9 cellular contexts compared by ENCODE assay signal in genomic region chr12:128387811-128388422, GRCh38.
DNase-seq lines count a peak whose midpoint lies in the region; ATAC-seq and TF ChIP-seq lines count a peak whose summit lies in the region.
"Had no signal": no experiment of that assay in that cellular context is flagged by ENCODE, and none has a peak within 500 bp of the region (broad histone marks: within the 10 kb centered on the region; RNA-seq: fewer than 3 reads in every experiment).

No MANE protein-coding gene starts in this region.

- H3K27ac Mint-ChIP-seq in mesothelial cell of epicardium = no peak overlapping the region

- H3K36me3 Mint-ChIP-seq in mesothelial cell of epicardium = no peaks in the 10 kb centered on the region

- peaks cover 27% of the 10 kb centered on the region for H3K27me3 Mint-ChIP-seq in mesothelial cell of epicardium (ENCODE audit: low read depth)

- H3K4me1 Mint-ChIP-seq in mesothelial cell of epicardium = peaks cover 3% of the 10 kb centered on the region

- no peak for TF ChIP-seq POLR2A in NB4 (IDR thresholded peaks at IDR 0.05; ENCODE audit: extremely low read depth, insufficient read length)

- H3K4me3 Mint-ChIP-seq in mesothelial cell of epicardium = no peak overlapping the region

- DNase-seq in D341Med (ENCODE audit: low spot score) = peak; percentile 76
- peak; percentile 56 for DNase-seq in NB4 (ENCODE audit: low read depth)
- DNase-seq in cardiac fibroblast (ENCODE audit: low read depth in 2 of 2) = peak; percentile 1 to 12
- peak; percentile 33 to 57 for DNase-seq in mesothelial cell of epicardium (ENCODE audit: low spot score in 2 of 2, unreplicated experiment in 2 of 2)
- no peak for DNase-seq in HCEC 1CT
- no peak for DNase-seq in cortex of kidney (lab: John Stamatoyannopoulos, UW)

- TF ChIP-seq CTCF in NB4 (IDR thresholded peaks at IDR 0.05; ENCODE audit: low read depth, low read length) (peak; percentile 91), cardiac fibroblast (IDR thresholded peaks at IDR 0.05; ENCODE audit: low read depth, low read length) (peak; percentile 29), mesothelial cell of epicardium (IDR thresholded peaks at IDR 0.05; ENCODE audit: unreplicated experiment) (peak; percentile 66)

- H3K4me3 ChIP-seq in NB4 (ENCODE audit: low read depth, low read length) = no peak overlapping the region
- H3K4me3 ChIP-seq in cardiac fibroblast (replicated peaks in 1 of 2; ENCODE audit: low read depth in 2 of 2, low read length in 2 of 2) = no peak overlapping the region
- H3K4me3 ChIP-seq: SJSA1 had no signal

- H3K9me3 Mint-ChIP-seq in mesothelial cell of epicardium = no peaks in the 10 kb centered on the region

- ATAC-seq in GM19035 (IDR thresholded peaks at IDR 0.05; ENCODE audit: unreplicated experiment) = peak; percentile 75
- ATAC-seq in esophagus mucosa = no peak

Comparison
In these comparisons a context has a peak if more than half of its experiments do, and no peak if none do; other contexts are left out.
1. DNase-seq: peak in D341Med (single experiment), NB4 (single experiment), cardiac fibroblast (2 of 2) and mesothelial cell of epicardium (2 of 2); none in HCEC 1CT (single experiment) and cortex of kidney (single experiment).
2. CTCF ChIP-seq: peak in every context shown above with its lines; median percentile 91 in NB4; 66 in mesothelial cell of epicardium; 29 in cardiac fibroblast.